Comparison of ENCODE assay signal across 24 cellular contexts in the genomic region with DNA sequence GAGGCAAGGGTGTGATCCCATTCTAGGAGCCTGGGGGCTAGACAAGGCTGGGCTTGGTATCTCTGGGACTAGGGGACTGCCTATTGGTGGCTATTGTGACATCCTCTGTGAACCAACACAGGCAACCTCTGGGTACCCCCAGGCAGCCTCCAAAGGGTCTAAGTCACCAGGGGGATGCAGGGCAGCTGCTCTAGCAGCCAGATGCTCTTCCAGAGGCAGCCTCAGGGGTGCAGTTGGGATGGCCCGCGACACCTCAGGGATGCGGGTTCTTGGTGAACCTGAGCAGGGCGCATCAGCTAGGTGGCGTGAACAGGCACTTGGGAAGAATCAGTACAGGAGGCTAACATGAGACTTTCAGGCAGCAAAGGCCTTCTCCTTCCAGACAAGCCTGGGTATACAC. TPM values are rescaled to one million over a fixed set of nuclear protein-coding genes. Genes with fewer than 3 reads are reported as not detected.
DNase-seq lines count a peak whose midpoint lies in the region; ATAC-seq and TF ChIP-seq lines count a peak whose summit lies in the region.
"Had no signal": no experiment of that assay in that cellular context is flagged by ENCODE, and none has a peak within 500 bp of the region (broad histone marks: within the 10 kb centered on the region; RNA-seq: fewer than 3 reads in every experiment).

No MANE protein-coding gene starts in this region.

- no peaks in the 10 kb centered on the region for H3K27me3 Mint-ChIP-seq in T-helper 2 cell treated with Interferon-gamma antibody and Interleukin-4, amounts not matched to agents 5 μg/mL and 100 μg/mL, for 36 hours (ENCODE audit: low read depth)
- no peaks in the 10 kb centered on the region for H3K27me3 Mint-ChIP-seq in IgD-negative memory B cell
- H3K27me3 Mint-ChIP-seq in effector memory CD8-positive, alpha-beta T cell: no peaks in the 10 kb centered on the region
- H3K27me3 Mint-ChIP-seq: activated naive CD4-positive, alpha-beta T cell treated with anti-CD3 and anti-CD28 coated beads, Interleukin-2, amount 50 U/mL, for 24 hours had no signal

- TF ChIP-seq CTCF in omental fat pad (IDR thresholded peaks at IDR 0.05): no peak

- H3K27ac Mint-ChIP-seq in T-helper 2 cell treated with Interferon-gamma antibody and Interleukin-4, amounts not matched to agents 5 μg/mL and 100 μg/mL, for 36 hours: no peak overlapping the region
- no peak overlapping the region for H3K27ac Mint-ChIP-seq in IgD-negative memory B cell
- no peak overlapping the region for H3K27ac Mint-ChIP-seq in effector memory CD8-positive, alpha-beta T cell
- H3K27ac Mint-ChIP-seq: activated naive CD4-positive, alpha-beta T cell treated with anti-CD3 and anti-CD28 coated beads, Interleukin-2, amount 50 U/mL, for 24 hours had no signal

- H3K4me3 Mint-ChIP-seq in T-helper 2 cell treated with Interferon-gamma antibody and Interleukin-4, amounts not matched to agents 5 μg/mL and 100 μg/mL, for 36 hours: peak overlapping the region; percentile 42
- peak overlapping the region in 3 of 4 donors; percentile 41 to 79 (median 72) for H3K4me3 Mint-ChIP-seq in IgD-negative memory B cell
- H3K4me3 Mint-ChIP-seq in effector memory CD8-positive, alpha-beta T cell: peak overlapping the region; percentile 24 to 78
- H3K4me3 Mint-ChIP-seq: activated naive CD4-positive, alpha-beta T cell treated with anti-CD3 and anti-CD28 coated beads, Interleukin-2, amount 50 U/mL, for 24 hours had no signal

- ATAC-seq in effector memory CD8-positive, alpha-beta T cell (replicated peaks): no peak
- ATAC-seq in omental fat pad (ENCODE audit: low FRiP score) (no peak), HG03354 (IDR thresholded peaks at IDR 0.05; ENCODE audit: poor library complexity, severe bottlenecking, unreplicated experiment) (no peak), GM19351 (IDR thresholded peaks at IDR 0.05; ENCODE audit: unreplicated experiment) (no peak)
- ATAC-seq: gastroesophageal sphincter, upper lobe of right lung had no signal

- peaks cover 15% of the 10 kb centered on the region for H3K4me1 Mint-ChIP-seq in T-helper 2 cell treated with Interferon-gamma antibody and Interleukin-4, amounts not matched to agents 5 μg/mL and 100 μg/mL, for 36 hours (ENCODE audit: low read depth)
- H3K4me1 Mint-ChIP-seq in IgD-negative memory B cell: peaks cover 7 to 16% (median 9%) of the 10 kb centered on the region in 3 donors
- peaks cover 18 to 28% of the 10 kb centered on the region in 2 donors for H3K4me1 Mint-ChIP-seq in effector memory CD8-positive, alpha-beta T cell (ENCODE audit: low read depth in 2 of 2)

- no peaks in the 10 kb centered on the region for H3K9me3 Mint-ChIP-seq in T-helper 2 cell treated with Interferon-gamma antibody and Interleukin-4, amounts not matched to agents 5 μg/mL and 100 μg/mL, for 36 hours
- no peaks in the 10 kb centered on the region for H3K9me3 Mint-ChIP-seq in IgD-negative memory B cell
- H3K9me3 Mint-ChIP-seq in effector memory CD8-positive, alpha-beta T cell: no peaks in the 10 kb centered on the region
- H3K9me3 Mint-ChIP-seq: activated naive CD4-positive, alpha-beta T cell treated with anti-CD3 and anti-CD28 coated beads, Interleukin-2, amount 50 U/mL, for 24 hours had no signal

- DNase-seq in T-helper 2 cell treated with Interferon-gamma antibody and Interleukin-4, amounts not matched to agents 5 μg/mL and 100 μg/mL, for 36 hours (ENCODE audit: low spot score): no peak
- DNase-seq in T-helper 2 cell (no peak), omental fat pad (ENCODE audit: low spot score) (peak; percentile 3), cerebellum (ENCODE audit: low spot score) (no peak)
- DNase-seq in effector memory CD8-positive, alpha-beta T cell: no peak
- DNase-seq: activated CD4-positive, alpha-beta T cell treated with anti-CD3 and anti-CD28 coated beads, Interleukin-2, amount 50 U/mL, for 48 hours; cerebellar nuclear complex; DMS 273 treated with DMSO at 0.1 percent for 48 hours; esophagus squamous epithelium; GOT3; IMR-90; kidney; MG63; NCI-H1436; NCI-H510A; occipital lobe; retina; SJCRH30; upper lobe of right lung had no signal

- H3K36me3 Mint-ChIP-seq in T-helper 2 cell treated with Interferon-gamma antibody and Interleukin-4, amounts not matched to agents 5 μg/mL and 100 μg/mL, for 36 hours (ENCODE audit: low read depth): peaks cover 21% of the 10 kb centered on the region
- H3K36me3 Mint-ChIP-seq in IgD-negative memory B cell: peaks cover 2% of the 10 kb centered on the region
- no peaks in the 10 kb centered on the region for H3K36me3 Mint-ChIP-seq in effector memory CD8-positive, alpha-beta T cell (ENCODE audit: insufficient read depth)
- H3K36me3 Mint-ChIP-seq: activated naive CD4-positive, alpha-beta T cell treated with anti-CD3 and anti-CD28 coated beads, Interleukin-2, amount 50 U/mL, for 24 hours had no signal

RNA-seq across cellular contexts. Expression of gene TMEM120A, which starts 1.6 kb away (rescaled TPM):
- 32.2 TPM for polyA plus RNA-seq in IgD-negative memory B cell
- total RNA-seq in omental fat pad (100 to 1,000 TPM in 1 of 4 donors, 10 to 100 TPM in 3; 34.9 to 104 (median 51.5) TPM), cerebellum (16.7 TPM)

RNA-seq across cellular contexts. Expression of gene STYXL1, which starts 51.8 kb away (rescaled TPM):
- polyA plus RNA-seq in IgD-negative memory B cell: 63.2 TPM
- total RNA-seq in omental fat pad (10 to 100 TPM; 13.6 to 20.0 (median 19.4) TPM), cerebellum (15.0 TPM)

RNA-seq across cellular contexts. Expression of gene MDH2, which starts 51.9 kb away (rescaled TPM):
- polyA plus RNA-seq in IgD-negative memory B cell: 177 TPM
- total RNA-seq in omental fat pad (10 to 100 TPM; 58.7 to 77.2 (median 67.5) TPM), cerebellum (36.3 TPM)
